Comparison of ENCODE assay signal across 9 cellular contexts in genomic region chr11:32385998-32386397, GRCh38. TPM values are rescaled to one million over a fixed set of nuclear protein-coding genes. Genes with fewer than 3 reads are reported as not detected.
DNase-seq lines count a peak whose midpoint lies in the region; ATAC-seq and TF ChIP-seq lines count a peak whose summit lies in the region.
"Had no signal": no experiment of that assay in that cellular context is flagged by ENCODE, and none has a peak within 500 bp of the region (broad histone marks: within the 10 kb centered on the region; RNA-seq: fewer than 3 reads in every experiment).

No MANE protein-coding gene starts in this region.

- DNase-seq in NCI-H748 (lab: John Stamatoyannopoulos, UW; ENCODE audit: unreplicated experiment) (peak; percentile 21), NCI-H748 treated with DMSO at 0.1 percent for 48 hours (lab: John Stamatoyannopoulos, UW) (no peak), NCI-H69 (lab: John Stamatoyannopoulos, UW) (peak; percentile 36), spleen (no peak)

- no peaks in the 10 kb centered on the region for H3K9me3 ChIP-seq in spleen

- peaks cover 10% of the 10 kb centered on the region for H3K27me3 Mint-ChIP-seq in stimulated activated memory B cell treated with anti-CD40 and anti-IgM and Interleukin-4, amounts not matched to agents 10 μg/mL and 1 μg/mL and 100 μg/mL, for 72 hours

- no peaks in the 10 kb centered on the region for H3K36me3 ChIP-seq in spleen

- intact Hi-C loops in spleen (cut with DNase I; ENCODE audit: low total_unique reads) = no loop called here

- H3K27ac Mint-ChIP-seq in stimulated activated memory B cell treated with anti-CD40 and anti-IgM and Interleukin-4, amounts not matched to agents 10 μg/mL and 1 μg/mL and 100 μg/mL, for 72 hours = no peak overlapping the region

- no peaks in the 10 kb centered on the region for H3K4me1 Mint-ChIP-seq in stimulated activated memory B cell treated with anti-CD40 and anti-IgM and Interleukin-4, amounts not matched to agents 10 μg/mL and 1 μg/mL and 100 μg/mL, for 72 hours

- H3K27ac ChIP-seq in spleen = peak overlapping the region in 5 of 8 donors; percentile 4 to 53 (median 43)
- H3K27ac ChIP-seq: skin epidermis had no signal

- TF ChIP-seq POLR2A in spleen (IDR thresholded peaks at IDR 0.05) = no peak

- ATAC-seq in esophagus mucosa (peak; percentile 48), GM18520 (IDR thresholded peaks at IDR 0.05; ENCODE audit: unreplicated experiment) (no peak), GM18870 (IDR thresholded peaks at IDR 0.05; ENCODE audit: unreplicated experiment) (no peak)
- no peak for ATAC-seq in stimulated activated memory B cell treated with anti-CD40 and anti-IgM and Interleukin-4, amounts not matched to agents 10 μg/mL and 1 μg/mL and 100 μg/mL, for 72 hours

- H3K4me1 ChIP-seq in spleen = peaks cover 0 to 12% (median 3%) of the 10 kb centered on the region in 6 donors

- H3K9me3 Mint-ChIP-seq in stimulated activated memory B cell treated with anti-CD40 and anti-IgM and Interleukin-4, amounts not matched to agents 10 μg/mL and 1 μg/mL and 100 μg/mL, for 72 hours = no peaks in the 10 kb centered on the region

- peaks cover 0 to 22% (median 0%) of the 10 kb centered on the region in 7 donors for H3K27me3 ChIP-seq in spleen (replicated peaks in 1 of 7)

- no peak overlapping the region for H3K4me3 ChIP-seq in spleen
- H3K4me3 ChIP-seq: skin epidermis had no signal

- 39 to 74% (median 63%) methylated on average over 2 of the region's 2 CpGs for WGBS in spleen, 5 donors

- H3K36me3 Mint-ChIP-seq in stimulated activated memory B cell treated with anti-CD40 and anti-IgM and Interleukin-4, amounts not matched to agents 10 μg/mL and 1 μg/mL and 100 μg/mL, for 72 hours = no peaks in the 10 kb centered on the region

- peak in 1 of 11 experiments; percentile 11 for TF ChIP-seq CTCF in spleen (IDR thresholded peaks at IDR 0.05 in 8 of 11, conservative IDR thresholded peaks at IDR 0.05 in 3 of 11)

- no peak overlapping the region for H3K4me3 Mint-ChIP-seq in stimulated activated memory B cell treated with anti-CD40 and anti-IgM and Interleukin-4, amounts not matched to agents 10 μg/mL and 1 μg/mL and 100 μg/mL, for 72 hours

RNA-seq across cellular contexts. Expression of gene WT1, which starts 49.3 kb away (rescaled TPM):
- not detected for total RNA-seq in esophagus mucosa
- 10 to 100 TPM; 25.6 to 53.0 (median 38.9) TPM for total RNA-seq in spleen
- polyA plus RNA-seq in spleen = 1 to 10 TPM; 1.6 to 4.4 (median 2.8) TPM

Comparison
In these comparisons a context has a peak if more than half of its experiments do, and no peak if none do; other contexts are left out.
1. DNase-seq: peak in NCI-H748 (single experiment) and NCI-H69 (single experiment); none in NCI-H748 treated with DMSO at 0.1 percent for 48 hours (single experiment) and spleen (single experiment).
2. RNA of gene WT1, which starts 49.3 kb away (total RNA-seq): 25.6 to 53.0 TPM in spleen; not detected in esophagus mucosa (single experiment); every median in the first group is over 10 times any median in the second.